In genomic region chr2:55419514-55420243, GRCh38 we compare ENCODE assay signal across 1 cellular context.
A peak's percentile ranks its signal among the peaks of the same experiment; 100 is the strongest.
TF ChIP-seq lines count a peak whose summit lies in the region.

CCDC88A (minus strand) TSS chr2:55419856; CDS start chr2:55419079, 777 bp downstream.

TF ChIP-seq in K562, 482 proteins besides CTCF, POLR2A, EP300 and RAD21 (continued from another document and continues in another):
- TF ChIP-seq ETV6 (IDR thresholded peaks at IDR 0.05; ENCODE audit: borderline replicate concordance in 1 of 2, low read depth in 2 of 2, low read length in 1 of 2) (peak in 1 of 2 experiments; percentile 51; a peak in 1 of 4 replicates), ETV6 (CRISPR knock-in tag; IDR thresholded peaks at IDR 0.05; ENCODE audit: borderline replicate concordance) (no peak), MXD1 (CRISPR knock-in tag; IDR thresholded peaks at IDR 0.05; ENCODE audit: borderline replicate concordance, poor library complexity, severe bottlenecking) (no peak), SIN3A (IDR thresholded peaks at IDR 0.05; ENCODE audit: borderline replicate concordance in 2 of 2, control insufficient read depth in 1 of 2, low read depth in 2 of 2, low read length in 2 of 2) (peak in 1 of 2 experiments; percentile 59; a peak in 3 of 4 replicates), HLTF (IDR thresholded peaks at IDR 0.05) (peak; percentile 78; the same call in 1 of the 2 replicates), ZNF175 (CRISPR knock-in tag; IDR thresholded peaks at IDR 0.05; ENCODE audit: low read depth) (peak; percentile 97), ARID2 (IDR thresholded peaks at IDR 0.05) (no peak), ARID4B (CRISPR knock-in tag; IDR thresholded peaks at IDR 0.05) (peak; percentile 62), ZNF24 (IDR thresholded peaks at IDR 0.05) (peak; percentile 74), TAF9B (IDR thresholded peaks at IDR 0.05; ENCODE audit: partially characterized antibody) (peak; percentile 97), YBX1 (IDR thresholded peaks at IDR 0.05) (no peak), MGA (IDR thresholded peaks at IDR 0.05) (no peak; the same call in 1 of the 2 replicates), CREB3L1 (IDR thresholded peaks at IDR 0.05; ENCODE audit: borderline replicate concordance, low read depth) (peak; percentile 26; the same call in 1 of the 2 replicates), NFYB (IDR thresholded peaks at IDR 0.05; ENCODE audit: extremely low read depth, insufficient read length) (no peak), CAMTA2 (CRISPR knock-in tag; conservative IDR thresholded peaks at IDR 0.05) (peak; percentile 33; the same call in 1 of the 2 replicates), TARDBP (IDR thresholded peaks at IDR 0.05) (peak; percentile 36; the same call in 1 of the 2 replicates), ETV1 (tag; conservative IDR thresholded peaks at IDR 0.05; ENCODE audit: low read depth) (peak; percentile 44; the same call in 1 of the 2 replicates), OTX1 (CRISPR knock-in tag; IDR thresholded peaks at IDR 0.05) (no peak), SNRNP70 (optimal IDR thresholded peaks at IDR 0.05; ENCODE audit: low read depth, low read length) (no peak), HMGXB4 (CRISPR knock-in tag; IDR thresholded peaks at IDR 0.05) (peak; percentile 98; the same call in 1 of the 2 replicates), NEUROD1 (IDR thresholded peaks at IDR 0.05; ENCODE audit: borderline replicate concordance, low read depth, low read length, partially characterized antibody) (peak; percentile 82), CBX8 (IDR thresholded peaks at IDR 0.05; ENCODE audit: borderline replicate concordance, extremely low read depth, low read depth, low read length, poor library complexity, severe bottlenecking) (no peak), FOXJ2 (tag; IDR thresholded peaks at IDR 0.05) (peak; percentile 86), CLOCK (CRISPR knock-in tag; IDR thresholded peaks at IDR 0.05; ENCODE audit: borderline replicate concordance) (no peak), E2F1 (CRISPR knock-in tag; IDR thresholded peaks at IDR 0.05) (peak; percentile 94), LEF1 (IDR thresholded peaks at IDR 0.05) (no peak), FOXM1 (IDR thresholded peaks at IDR 0.05; ENCODE audit: low read depth) (peak; percentile 76; the same call in 1 of the 2 replicates), FOXM1 (CRISPR knock-in tag; IDR thresholded peaks at IDR 0.05; ENCODE audit: low read depth) (no peak), RNF2 (IDR thresholded peaks at IDR 0.05) (peak; percentile 73; the same call in 1 of the 2 replicates), HNRNPL (IDR thresholded peaks at IDR 0.05; ENCODE audit: low read depth, low read length) (peak; percentile 94), HNRNPLL (IDR thresholded peaks at IDR 0.05; ENCODE audit: low read depth, low read length, poor library complexity, severe bottlenecking) (peak; percentile 74)
